In genomic region chr18:10099539-10100140, GRCh38 we compare ENCODE assay signal across 15 cellular contexts.
DNase-seq lines count a peak whose midpoint lies in the region; ATAC-seq and TF ChIP-seq lines count a peak whose summit lies in the region.
"Had no signal": no experiment of that assay in that cellular context is flagged by ENCODE, and none has a peak within 500 bp of the region (broad histone marks: within the 10 kb centered on the region; RNA-seq: fewer than 3 reads in every experiment).

No MANE protein-coding gene starts in this region.

- TF ChIP-seq CTCF in glutamatergic neuron (IDR thresholded peaks at IDR 0.05; ENCODE audit: partially characterized antibody, unreplicated experiment) = no peak

- DNase-seq in AG20443 (ENCODE audit: low spot score) (peak; percentile 67), HCEC 1CT (peak; percentile 60), RPMI7951 (ENCODE audit: low read depth) (peak; percentile 83), glutamatergic neuron (no peak), hypothalamus (lab: John Stamatoyannopoulos, UW) (no peak)
- DNase-seq: CD4-positive, alpha-beta T cell; DMS79 treated with DMSO at 0.1 percent for 48 hours; H9; NCI-H1048; NCI-H1694 treated with DMSO at 0.1 percent for 48 hours; Peyer's patch; SHP77 had no signal

- H3K27ac Mint-ChIP-seq in glutamatergic neuron (ENCODE audit: unreplicated experiment) = peak overlapping the region; percentile 52
- H3K27ac Mint-ChIP-seq: B cell; CD4-positive, alpha-beta T cell; H9 had no signal

- H3K4me1 Mint-ChIP-seq in glutamatergic neuron (ENCODE audit: low read depth, unreplicated experiment) = peaks cover 20% of the 10 kb centered on the region
- H3K4me1 Mint-ChIP-seq: B cell had no signal

- no peak overlapping the region for H3K4me3 Mint-ChIP-seq in glutamatergic neuron (ENCODE audit: unreplicated experiment)
- H3K4me3 Mint-ChIP-seq: B cell; CD4-positive, alpha-beta T cell; H9 had no signal

- H3K27me3 Mint-ChIP-seq in glutamatergic neuron (ENCODE audit: unreplicated experiment) = peaks cover 4% of the 10 kb centered on the region
- H3K27me3 Mint-ChIP-seq: CD4-positive, alpha-beta T cell had no signal

- no peaks in the 10 kb centered on the region for H3K36me3 Mint-ChIP-seq in glutamatergic neuron (ENCODE audit: unreplicated experiment)

- no peak for ATAC-seq in GM18502 (IDR thresholded peaks at IDR 0.05; ENCODE audit: poor library complexity, unreplicated experiment)
- no peak for ATAC-seq in HG02610 (IDR thresholded peaks at IDR 0.05; ENCODE audit: unreplicated experiment)

- peaks cover 5% of the 10 kb centered on the region for H3K9me3 Mint-ChIP-seq in glutamatergic neuron (ENCODE audit: unreplicated experiment)
- H3K9me3 Mint-ChIP-seq: CD4-positive, alpha-beta T cell had no signal

Comparison
In these comparisons a context has a peak if more than half of its experiments do, and no peak if none do; other contexts are left out.
1. DNase-seq: peak in AG20443 (single experiment), HCEC 1CT (single experiment) and RPMI7951 (single experiment); none in glutamatergic neuron (single experiment) and hypothalamus (0 of 51).